ENCODE assay signal across 1 cellular context in genomic region chr18:78915446-78916008, GRCh38.
TF ChIP-seq lines count a peak whose summit lies in the region.

No MANE protein-coding gene starts in this region.

TF ChIP-seq in GM23338, 12 proteins besides CTCF, POLR2A, EP300 and RAD21 (continued from another document):
- no peak for TF ChIP-seq ETS1 (IDR thresholded peaks at IDR 0.05)
- TF ChIP-seq STAT1 (IDR thresholded peaks at IDR 0.05; ENCODE audit: unreplicated experiment) = no peak
- no peak for TF ChIP-seq ZNF331 (CRISPR knock-in tag; IDR thresholded peaks at IDR 0.05; ENCODE audit: low read depth)
- TF ChIP-seq JUNB (IDR thresholded peaks at IDR 0.05; ENCODE audit: unreplicated experiment) = no peak
- TF ChIP-seq REST (IDR thresholded peaks at IDR 0.05; ENCODE audit: unreplicated experiment) = no peak
- TF ChIP-seq EZH2phosphoT487 (IDR thresholded peaks at IDR 0.05; ENCODE audit: unreplicated experiment) = no peak
- no peak for TF ChIP-seq ZNF462 (CRISPR knock-in tag; IDR thresholded peaks at IDR 0.05)
